In genomic region chr17:59754547-59754946, GRCh38 we compare ENCODE assay signal across 8 cellular contexts. TPM values are rescaled to one million over a fixed set of nuclear protein-coding genes. Genes with fewer than 3 reads are reported as not detected.
DNase-seq lines count a peak whose midpoint lies in the region; ATAC-seq and TF ChIP-seq lines count a peak whose summit lies in the region.

No MANE protein-coding gene starts in this region.

- H3K27me3 ChIP-seq in RWPE2 (ENCODE audit: insufficient read depth, poor library complexity, severe bottlenecking) = no peaks in the 10 kb centered on the region

- H3K4me1 ChIP-seq in RWPE2 (ENCODE audit: insufficient read depth, poor library complexity, severe bottlenecking) = peaks cover 46% of the 10 kb centered on the region

- H3K9me3 ChIP-seq in RWPE2 (ENCODE audit: severe bottlenecking) = no peaks in the 10 kb centered on the region

- ATAC-seq in RWPE2 (ENCODE audit: low read depth) = peak; percentile 81
- no peak for ATAC-seq in HG03095 (IDR thresholded peaks at IDR 0.05; ENCODE audit: unreplicated experiment)
- ATAC-seq in HG02885 (IDR thresholded peaks at IDR 0.05; ENCODE audit: poor library complexity, unreplicated experiment) = no peak

- peaks cover 15% of the 10 kb centered on the region for H3K36me3 ChIP-seq in RWPE2 (ENCODE audit: low read depth)

- peak overlapping the region; percentile 99 for H3K27ac ChIP-seq in RWPE2 (ENCODE audit: poor library complexity, severe bottlenecking)

- DNase-seq in GM12865 (ENCODE audit: low read depth) (peak; percentile 9), RWPE2 (ENCODE audit: low spot score) (peak; percentile 85), dedifferentiated amniotic fluid mesenchymal stem cell (ENCODE audit: extremely low spot score) (peak; percentile 76), pulmonary artery endothelial cell (ENCODE audit: low read depth, low spot score) (peak; percentile 81), RPMI8226 (no peak), NOMO-1 (lab: John Stamatoyannopoulos, UW; ENCODE audit: unreplicated experiment in 2 of 2) (no peak)

- no peak for TF ChIP-seq CTCF in GM12865 (IDR thresholded peaks at IDR 0.05; ENCODE audit: insufficient read depth, low read depth, low read length, missing control alignments)
- TF ChIP-seq CTCF in RWPE2 (IDR thresholded peaks at IDR 0.05; ENCODE audit: poor library complexity, severe bottlenecking) = no peak

- H3K4me3 ChIP-seq in GM12865 (ENCODE audit: low read depth, low read length) = no peak overlapping the region
- H3K4me3 ChIP-seq in RWPE2 (ENCODE audit: severe bottlenecking) = no peak overlapping the region

RNA-seq across cellular contexts. Expression of gene VMP1, which starts 47.1 kb away (rescaled TPM):
- total RNA-seq in pulmonary artery endothelial cell = 132 and 197 TPM in 2 replicates

RNA-seq across cellular contexts. Expression of gene PTRH2, which starts 47.3 kb away (rescaled TPM):
- total RNA-seq in pulmonary artery endothelial cell = 52.5 and 53.0 TPM in 2 replicates

Comparison
In these comparisons a context has a peak if more than half of its experiments do, and no peak if none do; other contexts are left out.
1. DNase-seq: peak in GM12865 (single experiment), RWPE2 (single experiment), dedifferentiated amniotic fluid mesenchymal stem cell (single experiment) and pulmonary artery endothelial cell (single experiment); none in RPMI8226 (single experiment) and NOMO-1 (0 of 2).